Comparison of ENCODE assay signal across 1 cellular context in genomic region chr19:3358919-3359849, GRCh38.
TF ChIP-seq lines count a peak whose summit lies in the region.

No MANE protein-coding gene starts in this region.

TF ChIP-seq in HepG2, 621 proteins besides CTCF, POLR2A, EP300 and RAD21 (continued from another document):
- peak; percentile 39; the same call in 1 of the 2 replicates for TF ChIP-seq ZBTB10 (CRISPR knock-in tag; IDR thresholded peaks at IDR 0.05; ENCODE audit: borderline replicate concordance)
- TF ChIP-seq ZNF777 (CRISPR knock-in tag; IDR thresholded peaks at IDR 0.05) = peak; percentile 58; the same call in 1 of the 2 replicates
- peak; percentile 41; the same call in 1 of the 2 replicates for TF ChIP-seq ZNF547 (CRISPR knock-in tag; IDR thresholded peaks at IDR 0.05)
- TF ChIP-seq ZBTB43 (CRISPR knock-in tag; conservative IDR thresholded peaks at IDR 0.05) = 0 out of 2 replicates have a peak, but pooled peaks have one; percentile 54
- TF ChIP-seq ZNF430 (CRISPR knock-in tag; IDR thresholded peaks at IDR 0.05) = no peak
- peak; percentile 55 for TF ChIP-seq RBFOX2 (IDR thresholded peaks at IDR 0.05; ENCODE audit: low read depth, low read length)
- TF ChIP-seq ARNT2 (CRISPR knock-in tag; IDR thresholded peaks at IDR 0.05; ENCODE audit: low read depth) = peak; percentile 72; the same call in 1 of the 2 replicates
- 0 out of 2 replicates have a peak, but pooled peaks have one; percentile 51 for TF ChIP-seq RNF2 (conservative IDR thresholded peaks at IDR 0.05; ENCODE audit: low read depth)
- TF ChIP-seq FOXA1 (IDR thresholded peaks at IDR 0.05) = no peak
- TF ChIP-seq FOXA1 (CRISPR knock-in tag; IDR thresholded peaks at IDR 0.05) = no peak
- TF ChIP-seq ZNF333 (CRISPR knock-in tag; IDR thresholded peaks at IDR 0.05; ENCODE audit: borderline replicate concordance) = 0 out of 2 replicates have a peak, but pooled peaks have one; percentile 22
- peak; percentile 58; the same call in 1 of the 2 replicates for TF ChIP-seq TMF1 (CRISPR knock-in tag; IDR thresholded peaks at IDR 0.05; ENCODE audit: low read depth)
- TF ChIP-seq SALL1 (CRISPR knock-in tag; IDR thresholded peaks at IDR 0.05) = peak; percentile 26; the same call in 1 of the 2 replicates
- peak; percentile 20; the same call in 1 of the 2 replicates for TF ChIP-seq MTERF4 (CRISPR knock-in tag; IDR thresholded peaks at IDR 0.05)
